8 cellular contexts compared by ENCODE assay signal in genomic region chr9:97109194-97109811, GRCh38.
A peak's percentile ranks its signal among the peaks of the same experiment; 100 is the strongest.
DNase-seq lines count a peak whose midpoint lies in the region; ATAC-seq and TF ChIP-seq lines count a peak whose summit lies in the region.

No MANE protein-coding gene starts in this region.

- no peaks in the 10 kb centered on the region for H3K36me3 ChIP-seq in CD4-positive, alpha-beta memory T cell (ENCODE audit: insufficient read depth, low read length)
- no peaks in the 10 kb centered on the region for H3K36me3 ChIP-seq in Panc1 (ENCODE audit: control insufficient read depth, insufficient read depth, low read length)
- H3K36me3 ChIP-seq in ascending aorta, result no peaks in the 10 kb centered on the region

- peak in 4 of 5 donors; percentile 2 to 16 (median 6) for DNase-seq in CD4-positive, alpha-beta memory T cell
- peak; percentile 45 for DNase-seq in HEK293T (ENCODE audit: extremely low spot score)
- peak; percentile 39 for DNase-seq in Panc1 (ENCODE audit: low read depth, low spot score)
- peak; percentile 66 for DNase-seq in choroid plexus epithelial cell (ENCODE audit: low read depth)
- peak; percentile 83 for DNase-seq in medulla oblongata (ENCODE audit: extremely low spot score)
- DNase-seq in ascending aorta (ENCODE audit: low spot score in 2 of 2), result no peak
- no peak for DNase-seq in NCI-H2196 (lab: John Stamatoyannopoulos, UW; ENCODE audit: unreplicated experiment)

- intact Hi-C loops in CD4-positive, alpha-beta memory T cell (cut with micrococcal nuclease), result no loop called here
- intact Hi-C loops in Panc1 (cut with micrococcal nuclease; ENCODE audit: unreplicated experiment), result loop anchor here (2.0 kb wide), 1 partner anchor 253 kb away; no protein-coding TSS in a partner anchor
- intact Hi-C loops in ascending aorta (cut with DNase I), result no loop called here

- H3K4me1 Mint-ChIP-seq in CD4-positive, alpha-beta memory T cell, result peaks cover 0 to 2% (median 0%) of the 10 kb centered on the region in 4 donors

- H3K4me1 ChIP-seq in CD4-positive, alpha-beta memory T cell (ENCODE audit: insufficient read depth, low read length), result no peaks in the 10 kb centered on the region
- H3K4me1 ChIP-seq in Panc1 (ENCODE audit: control insufficient read depth, insufficient read depth, low read length) (no peaks in the 10 kb centered on the region), ascending aorta (no peaks in the 10 kb centered on the region)

- no peak overlapping the region for H3K27ac ChIP-seq in CD4-positive, alpha-beta memory T cell (ENCODE audit: low read depth, low read length)
- H3K27ac ChIP-seq in Panc1 (ENCODE audit: low read length), result no peak overlapping the region
- H3K27ac ChIP-seq in ascending aorta, result no peak overlapping the region

- POLR2A ChIA-PET in CD4-positive, alpha-beta memory T cell (lab: Charles Lee; ENCODE audit: partially characterized antibody), result no interaction called here
- POLR2A ChIA-PET in HEK293T (lab: Yijun Ruan, JAX), result no interaction called here
- POLR2A ChIA-PET in Panc1 (lab: Charles Lee), result no interaction called here

- H3K27ac Mint-ChIP-seq in CD4-positive, alpha-beta memory T cell, result no peak overlapping the region

- peaks cover 0 to 4% of the 10 kb centered on the region in 2 donors for H3K36me3 Mint-ChIP-seq in CD4-positive, alpha-beta memory T cell

- no peak overlapping the region for H3K4me3 ChIP-seq in CD4-positive, alpha-beta memory T cell (ENCODE audit: low read length in 2 of 2)
- H3K4me3 ChIP-seq in Panc1 (ENCODE audit: low read depth in 2 of 2, low read length in 2 of 2), result no peak overlapping the region
- no peak overlapping the region for H3K4me3 ChIP-seq in choroid plexus epithelial cell (ENCODE audit: low read depth, low read length)
- no peak overlapping the region for H3K4me3 ChIP-seq in ascending aorta

- no peaks in the 10 kb centered on the region for H3K9me3 ChIP-seq in CD4-positive, alpha-beta memory T cell (ENCODE audit: control insufficient read depth in 1 of 2, low read length in 2 of 2)
- H3K9me3 ChIP-seq in Panc1 (ENCODE audit: control insufficient read depth, insufficient read depth, low read depth, low read length) (no peaks in the 10 kb centered on the region), ascending aorta (no peaks in the 10 kb centered on the region)

- CTCF ChIA-PET in CD4-positive, alpha-beta memory T cell (lab: Charles Lee; ENCODE audit: partially characterized antibody), result interaction anchor here (2.0 kb wide), 1 partner anchor 252 kb away, joined by 6 read pairs; no protein-coding TSS in a partner anchor
- CTCF ChIA-PET in HEK293T (lab: Yijun Ruan, JAX), result interaction anchor here (1.1 kb wide), 1 partner anchor 252 kb away, joined by 7 read pairs; no protein-coding TSS in a partner anchor
- CTCF ChIA-PET in Panc1 (lab: Charles Lee), result no interaction called here

- no peaks in the 10 kb centered on the region for H3K27me3 ChIP-seq in CD4-positive, alpha-beta memory T cell (ENCODE audit: insufficient read depth, low read length)
- no peaks in the 10 kb centered on the region for H3K27me3 ChIP-seq in Panc1 (ENCODE audit: control insufficient read depth, insufficient read depth, low read length)
- H3K27me3 ChIP-seq in ascending aorta, result no peaks in the 10 kb centered on the region

- in situ Hi-C loops in Panc1 (cut with HindIII; ENCODE audit: low pct_unique_long_range_greater_than_20kb, low sequenced_read_pairs), result no loop called here

- H3K4me3 Mint-ChIP-seq in CD4-positive, alpha-beta memory T cell, result no peak overlapping the region

- peaks cover 0 to 8% (median 3%) of the 10 kb centered on the region in 8 donors for H3K9me3 Mint-ChIP-seq in CD4-positive, alpha-beta memory T cell

- peak; percentile 73 for TF ChIP-seq CTCF in Panc1 (IDR thresholded peaks at IDR 0.05)
- peak; percentile 76 for TF ChIP-seq CTCF in choroid plexus epithelial cell (conservative IDR thresholded peaks at IDR 0.05; ENCODE audit: low read depth, low read length)
- no peak for TF ChIP-seq CTCF in ascending aorta (IDR thresholded peaks at IDR 0.05)

- ATAC-seq in Panc1 (peak; percentile 91), GM19395 (IDR thresholded peaks at IDR 0.05; ENCODE audit: unreplicated experiment) (no peak)

- peaks cover 0 to 1% of the 10 kb centered on the region in 2 donors for H3K27me3 Mint-ChIP-seq in CD4-positive, alpha-beta memory T cell

- no TSS peak for BruUV-seq in Panc1 (replicated peaks; lab: Mats Ljungman, UMichigan)

TF ChIP-seq in HEK293T, 16 proteins besides CTCF, POLR2A, EP300 and RAD21:
- TF ChIP-seq SP1 (IDR thresholded peaks at IDR 0.05), result no peak
- no peak for TF ChIP-seq LEF1 (IDR thresholded peaks at IDR 0.05; ENCODE audit: borderline replicate concordance)
- TF ChIP-seq PKNOX1 (IDR thresholded peaks at IDR 0.05), result peak; percentile 57; the same call in 1 of the 2 replicates
- no peak for TF ChIP-seq SUZ12 (IDR thresholded peaks at IDR 0.05)
- TF ChIP-seq HDGF (IDR thresholded peaks at IDR 0.05; ENCODE audit: borderline replicate concordance), result no peak
- TF ChIP-seq ZNF384 (IDR thresholded peaks at IDR 0.05), result no peak
TF ChIP-seq in HEK293T: peak in this region for 1.

Comparison
In these comparisons a context has a peak if more than half of its experiments do, and no peak if none do; other contexts are left out.
1. DNase-seq: peak in CD4-positive, alpha-beta memory T cell (4 of 5), HEK293T (single experiment), Panc1 (single experiment), choroid plexus epithelial cell (single experiment) and medulla oblongata (single experiment); none in ascending aorta (0 of 2) and NCI-H2196 (single experiment).
2. CTCF ChIP-seq: peak in Panc1 (single experiment) and choroid plexus epithelial cell (single experiment); none in ascending aorta (0 of 3).